In genomic region chr11:134558916-134559616, GRCh38 we compare ENCODE assay signal across 13 cellular contexts.
"Had no signal": no experiment of that assay in that cellular context is flagged by ENCODE, and none has a peak within 500 bp of the region (broad histone marks: within the 10 kb centered on the region; RNA-seq: fewer than 3 reads in every experiment).

No MANE protein-coding gene starts in this region.

- H3K27ac ChIP-seq: breast epithelium, psoas muscle, thoracic aorta had no signal

- H3K36me3 ChIP-seq: breast epithelium, thoracic aorta had no signal

- DNase-seq: activated CD4-positive, alpha-beta T cell treated with anti-CD3 and anti-CD28 coated beads for 48 hours; activated gamma-delta T cell treated with Interleukin-2 at 50 U/mL for 16 hours; activated naive CD8-positive, alpha-beta T cell treated with anti-CD3 and anti-CD28 coated beads, Interleukin-2, amount 10 ng/mL, durations not matched to agents 7 days and 5 days; anterior cingulate cortex; foreskin melanocyte; left colon; mammary epithelial cell; occipital lobe; psoas muscle; stimulated activated CD4-positive, alpha-beta T cell treated with anti-CD3 and anti-CD28 coated beads, Interleukin-4, amount 100 ng/mL, for 1 hour had no signal

- H3K4me1 ChIP-seq: breast epithelium, psoas muscle had no signal

- H3K9me3 ChIP-seq: breast epithelium, psoas muscle, thoracic aorta had no signal

- H3K4me3 ChIP-seq: breast epithelium, psoas muscle, thoracic aorta had no signal

- H3K27me3 ChIP-seq: breast epithelium had no signal

- ATAC-seq: left colon, psoas muscle, WTC11 had no signal
